Comparison of ENCODE assay signal across 14 cellular contexts in the genomic region with DNA sequence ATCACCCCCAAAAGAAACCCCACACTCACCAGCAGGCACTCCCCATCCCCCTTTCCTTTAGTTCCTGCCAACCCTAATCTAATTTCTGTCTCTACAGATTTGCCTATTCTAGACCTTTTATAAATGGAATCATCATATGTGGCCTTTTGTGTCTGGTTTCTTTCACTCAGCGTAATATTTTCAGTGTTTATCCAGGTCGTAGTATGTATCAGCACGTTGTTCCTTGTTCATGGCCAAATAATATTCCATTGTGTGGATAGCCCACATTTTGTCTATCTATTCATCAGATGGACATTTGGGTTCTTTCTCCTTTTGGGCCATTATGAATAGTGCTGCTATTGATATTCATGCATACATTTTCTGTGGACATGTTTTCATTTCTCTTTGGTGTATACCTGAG.
A peak's percentile ranks its signal among the peaks of the same experiment; 100 is the strongest.
DNase-seq lines count a peak whose midpoint lies in the region; ATAC-seq and TF ChIP-seq lines count a peak whose summit lies in the region.
"Had no signal": no experiment of that assay in that cellular context is flagged by ENCODE, and none has a peak within 500 bp of the region (broad histone marks: within the 10 kb centered on the region; RNA-seq: fewer than 3 reads in every experiment).

No MANE protein-coding gene starts in this region.

- peaks cover 36% of the 10 kb centered on the region for H3K4me1 ChIP-seq in Karpas-422 (ENCODE audit: low read length)
- H3K4me1 ChIP-seq: BE2C, Caco-2 had no signal

- H3K9me3 Mint-ChIP-seq in CD14-positive monocyte, result peaks cover 0 to 2% (median 0%) of the 10 kb centered on the region in 7 donors
- H3K9me3 Mint-ChIP-seq in dendritic cell treated with granulocyte-macrophage colony-stimulating factor and Interleukin-4, amounts not matched to agents 40 ng/mL and 50 ng/mL, for 4 days, result no peaks in the 10 kb centered on the region
- H3K9me3 Mint-ChIP-seq in progenitor cell of endocrine pancreas (ENCODE audit: low read depth), result no peaks in the 10 kb centered on the region
- no peaks in the 10 kb centered on the region for H3K9me3 Mint-ChIP-seq in effector memory CD8-positive, alpha-beta T cell
- H3K9me3 Mint-ChIP-seq: CD4-positive, alpha-beta T cell; H9 had no signal

- ATAC-seq in effector memory CD8-positive, alpha-beta T cell (replicated peaks), result no peak
- ATAC-seq in HG03135 (IDR thresholded peaks at IDR 0.05; ENCODE audit: unreplicated experiment), result no peak

- no peaks in the 10 kb centered on the region for H3K9me2 ChIP-seq in Karpas-422 (replicated peaks; ENCODE audit: insufficient read depth, low read length)

- TF ChIP-seq CTCF in CD14-positive monocyte (IDR thresholded peaks at IDR 0.05) (no peak), progenitor cell of endocrine pancreas (IDR thresholded peaks at IDR 0.05; ENCODE audit: unreplicated experiment) (no peak)

- H3K27me3 Mint-ChIP-seq in CD14-positive monocyte (ENCODE audit: low read depth in 3 of 3), result peaks cover 0 to 3% (median 0%) of the 10 kb centered on the region in 3 donors
- no peaks in the 10 kb centered on the region for H3K27me3 Mint-ChIP-seq in dendritic cell treated with granulocyte-macrophage colony-stimulating factor and Interleukin-4, amounts not matched to agents 40 ng/mL and 50 ng/mL, for 4 days
- no peaks in the 10 kb centered on the region for H3K27me3 Mint-ChIP-seq in progenitor cell of endocrine pancreas
- no peaks in the 10 kb centered on the region for H3K27me3 Mint-ChIP-seq in effector memory CD8-positive, alpha-beta T cell
- H3K27me3 Mint-ChIP-seq: CD4-positive, alpha-beta T cell had no signal

- no peaks in the 10 kb centered on the region for H4K20me1 ChIP-seq in Karpas-422 (ENCODE audit: insufficient read depth, low read depth, low read length)

- no peaks in the 10 kb centered on the region for H3K27me3 ChIP-seq in Karpas-422 (ENCODE audit: low read length)
- H3K27me3 ChIP-seq: BE2C had no signal

- H3K27ac ChIP-seq in Karpas-422 (ENCODE audit: low read length) (peak overlapping the region; percentile 12; the same call in 1 of the 2 replicates), substantia nigra (ENCODE audit: low read depth, low read length, poor library complexity, severe bottlenecking) (no peak overlapping the region)
- H3K27ac ChIP-seq: HL-60 had no signal

- peak overlapping the region; percentile 11 to 83 (median 52) for H3K27ac Mint-ChIP-seq in CD14-positive monocyte
- peak overlapping the region; percentile 66 for H3K27ac Mint-ChIP-seq in dendritic cell treated with granulocyte-macrophage colony-stimulating factor and Interleukin-4, amounts not matched to agents 40 ng/mL and 50 ng/mL, for 4 days
- peak overlapping the region; percentile 54 for H3K27ac Mint-ChIP-seq in progenitor cell of endocrine pancreas
- no peak overlapping the region for H3K27ac Mint-ChIP-seq in effector memory CD8-positive, alpha-beta T cell
- H3K27ac Mint-ChIP-seq: CD4-positive, alpha-beta T cell; H9 had no signal

- intact Hi-C loops in CD14-positive monocyte (cut with micrococcal nuclease), result no loop called here
- intact Hi-C loops in dendritic cell treated with granulocyte-macrophage colony-stimulating factor and Interleukin-4, amounts not matched to agents 40 ng/mL and 50 ng/mL, for 4 days (cut with micrococcal nuclease), result no loop called here

- H3K4me3 ChIP-seq in Karpas-422 (ENCODE audit: low read length), result no peak overlapping the region

- no peak overlapping the region for H2AFZ ChIP-seq in Karpas-422 (ENCODE audit: low read length)

- H3K4me3 Mint-ChIP-seq in CD14-positive monocyte (no peak overlapping the region), progenitor cell of endocrine pancreas (ENCODE audit: low read depth) (no peak overlapping the region)
- H3K4me3 Mint-ChIP-seq in dendritic cell treated with granulocyte-macrophage colony-stimulating factor and Interleukin-4, amounts not matched to agents 40 ng/mL and 50 ng/mL, for 4 days, result no peak overlapping the region
- no peak overlapping the region for H3K4me3 Mint-ChIP-seq in effector memory CD8-positive, alpha-beta T cell
- H3K4me3 Mint-ChIP-seq: CD4-positive, alpha-beta T cell; H9 had no signal

- H3K9ac ChIP-seq in Karpas-422 (ENCODE audit: low read length), result no peak overlapping the region

- DNase-seq in CD14-positive monocyte (ENCODE audit: low spot score) (no peak), Karpas-422 (no peak), progenitor cell of endocrine pancreas (ENCODE audit: low spot score, unreplicated experiment) (no peak), substantia nigra (lab: John Stamatoyannopoulos, UW) (no peak)
- no peak for DNase-seq in effector memory CD8-positive, alpha-beta T cell
- DNase-seq: ACHN; BE2C; Caco-2; CD4-positive, alpha-beta T cell; GDM1 had no signal

- no peaks in the 10 kb centered on the region for H3K79me2 ChIP-seq in Karpas-422 (ENCODE audit: low read length)

- no peaks in the 10 kb centered on the region for H3K36me3 ChIP-seq in Karpas-422 (ENCODE audit: insufficient read depth, low read length)

- peaks cover 70 to 91% of the 10 kb centered on the region in 2 donors for H3K36me3 Mint-ChIP-seq in CD14-positive monocyte
- H3K36me3 Mint-ChIP-seq in dendritic cell treated with granulocyte-macrophage colony-stimulating factor and Interleukin-4, amounts not matched to agents 40 ng/mL and 50 ng/mL, for 4 days (ENCODE audit: low read depth), result peaks cover 62% of the 10 kb centered on the region
- peaks cover 34% of the 10 kb centered on the region for H3K36me3 Mint-ChIP-seq in progenitor cell of endocrine pancreas (ENCODE audit: insufficient read depth)
- H3K36me3 Mint-ChIP-seq in effector memory CD8-positive, alpha-beta T cell (ENCODE audit: insufficient read depth), result peaks cover 76% of the 10 kb centered on the region

- peaks cover 10% of the 10 kb centered on the region for H3K4me1 Mint-ChIP-seq in CD14-positive monocyte
- H3K4me1 Mint-ChIP-seq in dendritic cell treated with granulocyte-macrophage colony-stimulating factor and Interleukin-4, amounts not matched to agents 40 ng/mL and 50 ng/mL, for 4 days (ENCODE audit: low read depth), result peaks cover 18% of the 10 kb centered on the region
- H3K4me1 Mint-ChIP-seq in progenitor cell of endocrine pancreas (ENCODE audit: low read depth), result no peaks in the 10 kb centered on the region
- peaks cover 0 to 2% of the 10 kb centered on the region in 2 donors for H3K4me1 Mint-ChIP-seq in effector memory CD8-positive, alpha-beta T cell (ENCODE audit: low read depth in 2 of 2)
- H3K4me1 Mint-ChIP-seq: H9 had no signal

- no peaks in the 10 kb centered on the region for H3K9me3 ChIP-seq in Karpas-422 (ENCODE audit: low read length)
- H3K9me3 ChIP-seq: BE2C, Caco-2 had no signal

- H3K4me2 ChIP-seq in Karpas-422 (ENCODE audit: low read depth, low read length, poor library complexity, severe bottlenecking), result no peak overlapping the region

Comparison
In these comparisons a context has a peak if more than half of its experiments do, and no peak if none do; other contexts are left out.
1. H3K27ac Mint-ChIP-seq: peak in CD14-positive monocyte (7 of 7), dendritic cell treated with granulocyte-macrophage colony-stimulating factor and Interleukin-4, amounts not matched to agents 40 ng/mL and 50 ng/mL, for 4 days (single experiment) and progenitor cell of endocrine pancreas (single experiment); none in effector memory CD8-positive, alpha-beta T cell (0 of 2).